In genomic region chr5:142783601-142784291, GRCh38 we compare ENCODE assay signal across 8 cellular contexts. TPM values are rescaled to one million over a fixed set of nuclear protein-coding genes. Genes with fewer than 3 reads are reported as not detected.
DNase-seq lines count a peak whose midpoint lies in the region; ATAC-seq, FAIRE-seq and TF ChIP-seq lines count a peak whose summit lies in the region.

No MANE protein-coding gene starts in this region.

- ATAC-seq in A549, result peak; percentile 36 to 41; a peak in 4 of 6 replicates
- peak; percentile 94 for ATAC-seq in GM19452 (IDR thresholded peaks at IDR 0.05; ENCODE audit: unreplicated experiment)
- ATAC-seq in GM19023 (IDR thresholded peaks at IDR 0.05; ENCODE audit: unreplicated experiment), result no peak

- no peaks in the 10 kb centered on the region for H3K79me2 ChIP-seq in mammary epithelial cell (ENCODE audit: insufficient read depth, low read length)

- POLR2A ChIA-PET in A549 (lab: Yijun Ruan, JAX), result no interaction called here

- in situ Hi-C loops in mammary epithelial cell (cut with MboI; ENCODE audit: low sequenced_read_pairs in 2 of 2), result no loop called here

- WGBS in A549 (ENCODE audit: missing lambda C conversion rate), result 79% methylated on average over 6 of the region's 9 CpGs
- 36% methylated on average over 8 of the region's 9 CpGs for WGBS in mammary epithelial cell (ENCODE audit: low coverage, missing lambda C conversion rate)
- 45 to 62% methylated on average over 7 to 8 of the region's 9 CpGs for WGBS in mesodermal cell (ENCODE audit: insufficient coverage in 2 of 2), 2 experiments

- no peaks in the 10 kb centered on the region for H4K20me1 ChIP-seq in mammary epithelial cell (ENCODE audit: insufficient read depth, low read length)

- no peak for TF ChIP-seq POLR2A in A549 (IDR thresholded peaks at IDR 0.05; ENCODE audit: low read length)

- H3K4me2 ChIP-seq in A549, result 0 out of 3 replicates have a peak overlapping the region, but pooled peaks have one; percentile 10
- peak overlapping the region; percentile 30 for H3K4me2 ChIP-seq in mammary epithelial cell (ENCODE audit: insufficient read depth, low read depth, low read length)

- CTCF ChIA-PET in A549 (lab: Yijun Ruan, JAX), result interaction anchor here (0.7 to 7.2 kb wide), 9 partner anchors 10 to 100 kb away, joined by 3 to 48 read pairs (median 5); partner anchors contain the start of gene ARHGAP26
- CTCF ChIA-PET in mammary epithelial cell (lab: Charles Lee; ENCODE audit: low non-redundant PET), result interaction anchor here (0.9 kb wide), 1 partner anchor 14 kb away, joined by 4 read pairs; no protein-coding TSS in a partner anchor

- BruUV-seq in mammary epithelial cell (replicated peaks; lab: Mats Ljungman, UMichigan), result no TSS peak

- no peaks in the 10 kb centered on the region for H3K9me3 ChIP-seq in A549
- no peaks in the 10 kb centered on the region for H3K9me3 ChIP-seq in KOPT-K1 (ENCODE audit: insufficient read depth, low read length, poor library complexity, severe bottlenecking)
- no peaks in the 10 kb centered on the region for H3K9me3 ChIP-seq in mammary epithelial cell (replicated peaks; ENCODE audit: insufficient read depth, low read length)
- no peaks in the 10 kb centered on the region for H3K9me3 ChIP-seq in mesodermal cell (ENCODE audit: control insufficient read depth, low read length)

- intact Hi-C loops in mammary epithelial cell (cut with micrococcal nuclease), result no loop called here

- no peak for TF ChIP-seq EP300 in A549 (IDR thresholded peaks at IDR 0.05)

- H3K9ac ChIP-seq in mammary epithelial cell (ENCODE audit: insufficient read depth, low read length), result no peak overlapping the region

- peak overlapping the region; percentile 40 for H2AFZ ChIP-seq in mammary epithelial cell (ENCODE audit: low read depth, low read length)

- dilution Hi-C loops in mammary epithelial cell (cut with HindIII; ENCODE audit: low sequenced_read_pairs), result no loop called here

- H3K27me3 ChIP-seq in mammary epithelial cell (ENCODE audit: insufficient read depth, low read length), result no peaks in the 10 kb centered on the region

- TF ChIP-seq CTCF in A549 (IDR thresholded peaks at IDR 0.05) (no peak), mammary epithelial cell (conservative IDR thresholded peaks at IDR 0.05 in 1 of 2, IDR thresholded peaks at IDR 0.05 in 1 of 2; ENCODE audit: extremely low read depth in 1 of 2, insufficient read depth in 1 of 2, low read depth in 1 of 2, low read length in 2 of 2) (no peak)

- H3K27ac ChIP-seq in A549, result peak overlapping the region in 1 of 2 experiments; percentile 22; a peak in 2 of 6 replicates
- H3K27ac ChIP-seq in KOPT-K1 (ENCODE audit: low read depth, low read length, poor library complexity, severe bottlenecking), result peak overlapping the region; percentile 39
- H3K27ac ChIP-seq in mammary epithelial cell (ENCODE audit: insufficient read depth, low read depth, low read length), result no peak overlapping the region
- H3K27ac ChIP-seq in mesodermal cell (ENCODE audit: low read depth, low read length, severe bottlenecking), result peak overlapping the region; percentile 53
- H3K27ac ChIP-seq in substantia nigra (ENCODE audit: low read depth, low read length, poor library complexity, severe bottlenecking), result peak overlapping the region; percentile 44

- FAIRE-seq in A549 (lab: Jason Lieb, UNC), result no peak

- no peak for DNase-seq in A549 (ENCODE audit: low read depth in 1 of 2, low spot score in 1 of 2)
- DNase-seq in mammary epithelial cell, result peak; percentile 37
- peak in 33 of 49 donors; percentile 7 to 69 (median 34) for DNase-seq in substantia nigra (lab: John Stamatoyannopoulos, UW)
- no peak for DNase-seq in SIG-M5 treated with dmso at 0.1 percent for 504 hours (lab: John Stamatoyannopoulos, UW; ENCODE audit: unreplicated experiment)

- TF ChIP-seq RAD21 in A549 (conservative IDR thresholded peaks at IDR 0.05 in 1 of 2, IDR thresholded peaks at IDR 0.05 in 1 of 2), result no peak

- H3K4me1 ChIP-seq in A549, result peaks cover 38% of the 10 kb centered on the region
- H3K4me1 ChIP-seq in mammary epithelial cell (ENCODE audit: insufficient read depth, low read length), result peaks cover 21% of the 10 kb centered on the region
- peaks cover 21% of the 10 kb centered on the region for H3K4me1 ChIP-seq in mesodermal cell (ENCODE audit: control insufficient read depth, insufficient read depth, low read length, poor library complexity, severe bottlenecking)

- H3K4me3 ChIP-seq in A549 (no peak overlapping the region), mammary epithelial cell (replicated peaks in 1 of 3; ENCODE audit: insufficient read depth in 1 of 3, low read depth in 2 of 3, low read length in 3 of 3) (no peak overlapping the region), mesodermal cell (ENCODE audit: extremely low read depth, insufficient read depth, low read length, poor library complexity, severe bottlenecking) (no peak overlapping the region)

- H3K36me3 ChIP-seq in KOPT-K1 (ENCODE audit: insufficient read depth, low read length), result no peaks in the 10 kb centered on the region
- H3K36me3 ChIP-seq in mammary epithelial cell (ENCODE audit: insufficient read depth, low read length), result no peaks in the 10 kb centered on the region
- no peaks in the 10 kb centered on the region for H3K36me3 ChIP-seq in mesodermal cell (ENCODE audit: control insufficient read depth, insufficient read depth, low read length)

TF ChIP-seq in A549, 52 proteins besides CTCF, POLR2A, EP300 and RAD21:
- no peak; the same call in 1 of the 2 replicates for TF ChIP-seq NFE2L2 (conservative IDR thresholded peaks at IDR 0.05; ENCODE audit: low read length)
- no peak for TF ChIP-seq SREBF2 (IDR thresholded peaks at IDR 0.05)
- peak; percentile 33 for TF ChIP-seq MAFK (IDR thresholded peaks at IDR 0.05; ENCODE audit: partially characterized antibody)
- no peak for TF ChIP-seq RFX5 (IDR thresholded peaks at IDR 0.05)
- TF ChIP-seq HES2 (IDR thresholded peaks at IDR 0.05), result no peak
TF ChIP-seq in A549: peak in this region for 1.

RNA-seq across cellular contexts. Expression of gene ARHGAP26, which starts 13.6 kb away (rescaled TPM):
- polyA plus RNA-seq in A549 (2011; rRNA removed) (19.1 and 29.8 TPM in 2 replicates), A549 (2017; fragmentation: RNase III; extraction: RNeasy Plus Mini Kit Qiagen cat#74134 plus additional on column Dnase treatment) (6.6 to 8.1 TPM (median 7.5 TPM) in 3 replicates), mammary epithelial cell (3.7 TPM)
- 4.2 and 4.5 TPM in 2 replicates for polyA plus RNA-seq in A549 (2012; cell fraction: cytosol; rRNA removed)
- 8.9 and 9.7 TPM in 2 replicates for polyA plus RNA-seq in A549 (2012; cell fraction: nucleus; rRNA removed)
- polyA minus RNA-seq in A549 (2011; rRNA and poly(A)+ RNA removed), result 81.7 and 91.3 TPM in 2 replicates
- total RNA-seq in mammary epithelial cell, result 10 to 100 TPM; 23.8 to 34.0 TPM
- 5.2 TPM for polyA minus RNA-seq in mammary epithelial cell
- polyA plus RNA-seq in mesodermal cell (2013, experiment 1 of 2), result 6.5 TPM
- 4.7 TPM for polyA plus RNA-seq in mesodermal cell (2013, experiment 2 of 2)

Comparison
In these comparisons a context has a peak if more than half of its experiments do, and no peak if none do; other contexts are left out.
1. DNase-seq: peak in mammary epithelial cell (single experiment) and substantia nigra (33 of 49); none in A549 (0 of 2) and SIG-M5 treated with dmso at 0.1 percent for 504 hours (single experiment).